In the genomic region with DNA sequence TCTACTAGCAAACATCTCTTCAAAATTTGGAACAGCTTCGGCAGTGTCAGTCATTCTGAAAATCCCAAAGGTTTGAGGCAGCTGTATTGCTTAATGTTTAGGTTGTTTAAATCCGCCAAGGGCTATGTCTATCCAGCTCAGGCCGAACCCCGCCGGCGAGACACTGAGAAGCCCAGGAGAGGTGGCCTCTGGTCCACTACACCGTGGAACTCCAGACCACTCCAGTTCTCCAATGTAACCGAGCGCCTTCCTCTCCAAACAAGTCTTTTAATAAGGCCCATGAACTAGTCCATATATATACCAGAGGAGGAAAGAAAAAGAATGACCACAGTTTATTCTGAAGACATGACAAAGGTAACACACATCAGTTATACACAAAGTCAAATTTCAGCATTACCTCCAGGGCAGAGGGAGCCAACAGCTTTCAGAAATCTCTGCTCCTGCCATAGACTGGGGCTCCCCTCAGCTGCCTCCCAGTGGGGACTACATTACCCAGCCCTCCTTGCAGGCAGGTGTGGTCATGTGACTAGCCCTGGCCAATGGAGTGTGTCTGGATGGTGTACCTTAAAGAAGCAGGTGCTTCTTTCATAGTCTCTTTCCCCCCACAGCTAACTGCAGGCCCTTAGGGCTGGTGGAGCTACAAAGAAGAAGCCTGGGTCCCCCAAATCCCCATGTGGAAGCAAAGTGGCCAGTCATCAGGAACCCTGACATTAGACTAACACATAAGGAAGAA, we compare ENCODE assay signal across 8 cellular contexts. TPM values are rescaled to one million over a fixed set of nuclear protein-coding genes. Genes with fewer than 3 reads are reported as not detected.
DNase-seq lines count a peak whose midpoint lies in the region; ATAC-seq and TF ChIP-seq lines count a peak whose summit lies in the region.

A gene (minus strand): TSS at position 255 of the 733 bp plus-strand sequence. CDS start 201 bp downstream, at position 54.

- no peaks in the 10 kb centered on the region for H3K36me3 Mint-ChIP-seq in HFFc6 (ENCODE audit: low read depth)

- peak; percentile 20 for DNase-seq in activated T-cell treated with anti-CD3 and anti-CD28 coated beads for 24 hours (ENCODE audit: low read depth)
- DNase-seq in activated T-cell treated with anti-CD3 and anti-CD28 coated beads for 4 hours: no peak
- peak; percentile 43 for DNase-seq in NCI-H526 treated with DMSO at 0.1 percent for 48 hours (lab: John Stamatoyannopoulos, UW)
- peak; percentile 30 for DNase-seq in activated naive CD4-positive, alpha-beta T cell treated with anti-CD3 and anti-CD28 coated beads, Interleukin-2, amount 50 U/mL, for 16 hours
- DNase-seq in putamen (ENCODE audit: low spot score): peak; percentile 52
- DNase-seq in middle frontal gyrus (ENCODE audit: extremely low spot score, low spot score): no peak
- DNase-seq in HFFc6: no peak

- no peak within 1 kb of the TSS for H3K27ac Mint-ChIP-seq in HFFc6

- peak; percentile 73 for ATAC-seq in HG02642 (IDR thresholded peaks at IDR 0.05; ENCODE audit: poor library complexity, unreplicated experiment)

- H3K27me3 Mint-ChIP-seq in HFFc6 (ENCODE audit: insufficient read depth): no peaks in the 10 kb centered on the region

- H3K9me3 Mint-ChIP-seq in HFFc6: no peaks in the 10 kb centered on the region

- TF ChIP-seq CTCF in HFFc6 (IDR thresholded peaks at IDR 0.05): no peak

- H3K4me1 Mint-ChIP-seq in HFFc6 (ENCODE audit: low read depth): peaks cover 39% of the 10 kb centered on the region

- H3K4me3 Mint-ChIP-seq in HFFc6: no peak within 1 kb of the TSS

RNA-seq across cellular contexts. Expression of the gene that starts here (rescaled TPM):
- 1 to 10 TPM; 2.0 to 3.6 (median 2.8) TPM for total RNA-seq in HFFc6 (2021; fragmentation: NEBNext Ultra II Directional; extraction: Animal tissue kit (Norgen Biotek cat#: 25700))

Comparison
In these comparisons a context has a peak if more than half of its experiments do, and no peak if none do; other contexts are left out.
1. DNase-seq: peak in activated T-cell treated with anti-CD3 and anti-CD28 coated beads for 24 hours (single experiment), NCI-H526 treated with DMSO at 0.1 percent for 48 hours (single experiment), activated naive CD4-positive, alpha-beta T cell treated with anti-CD3 and anti-CD28 coated beads, Interleukin-2, amount 50 U/mL, for 16 hours (single experiment) and putamen (single experiment); none in activated T-cell treated with anti-CD3 and anti-CD28 coated beads for 4 hours (single experiment), middle frontal gyrus (single experiment) and HFFc6 (single experiment).